12 cellular contexts compared by ENCODE assay signal in the genomic region with DNA sequence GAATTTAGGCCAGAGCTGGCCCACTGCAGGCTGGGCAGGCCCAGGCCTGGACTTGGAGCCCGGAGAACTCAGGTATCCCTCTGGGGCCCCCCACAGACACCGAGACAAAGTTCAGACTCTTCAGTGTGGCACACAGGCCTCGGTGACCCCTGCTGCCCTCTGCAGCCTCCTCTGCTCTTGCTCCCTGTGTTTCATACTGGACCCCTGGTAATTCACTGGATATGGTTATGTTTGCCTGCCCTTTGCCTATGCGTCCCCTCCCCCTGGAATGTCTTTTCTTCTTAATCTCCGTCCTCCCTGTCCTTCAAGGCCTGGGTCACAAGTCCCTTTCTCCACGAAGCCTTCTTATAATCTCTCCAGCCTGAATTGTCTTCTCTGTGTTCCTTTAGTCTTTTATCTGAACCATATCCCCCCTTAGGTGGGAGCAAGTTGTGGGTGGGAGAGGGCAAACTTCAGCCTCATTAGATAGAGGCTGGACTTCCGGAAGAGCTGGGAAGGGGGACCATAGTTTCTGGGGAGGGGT. TPM values are rescaled to one million over a fixed set of nuclear protein-coding genes. Genes with fewer than 3 reads are reported as not detected.
DNase-seq lines count a peak whose midpoint lies in the region; ATAC-seq and TF ChIP-seq lines count a peak whose summit lies in the region.
"Had no signal": no experiment of that assay in that cellular context is flagged by ENCODE, and none has a peak within 500 bp of the region (broad histone marks: within the 10 kb centered on the region; RNA-seq: fewer than 3 reads in every experiment).

No MANE protein-coding gene starts in this region.

- TF ChIP-seq EP300 in esophagus muscularis mucosa (IDR thresholded peaks at IDR 0.05) = no peak

- no peak for TF ChIP-seq POLR2A in esophagus muscularis mucosa (IDR thresholded peaks at IDR 0.05; ENCODE audit: low read depth)
- no peak for TF ChIP-seq POLR2A in thyroid gland (IDR thresholded peaks at IDR 0.05)

- POLR2A ChIA-PET in activated B cell treated with CpG ODN at 0.5 μM for 24 hours (lab: Charles Lee) = interaction anchor here (1.6 kb wide), 1 partner anchor 30 kb away, joined by 5 read pairs; a partner anchor contains a TSS

- H3K4me3 ChIP-seq in esophagus muscularis mucosa (peak overlapping the region in 2 of 4 donors; percentile 70 to 71), thyroid gland (replicated peaks in 1 of 3) (no peak overlapping the region), MG63 (no peak overlapping the region)

- H3K27me3 ChIP-seq in esophagus muscularis mucosa (no peaks in the 10 kb centered on the region), thyroid gland (no peaks in the 10 kb centered on the region), MG63 (no peaks in the 10 kb centered on the region)

- H3K4me3 Mint-ChIP-seq in activated B cell treated with CpG ODN at 0.5 μM for 24 hours (no peak overlapping the region), nephron progenitor cell (peak overlapping the region; percentile 70)

- no peak for TF ChIP-seq CTCF in activated B cell treated with CpG ODN at 0.5 μM for 24 hours (IDR thresholded peaks at IDR 0.05)
- TF ChIP-seq CTCF in esophagus muscularis mucosa (IDR thresholded peaks at IDR 0.05) = no peak
- no peak for TF ChIP-seq CTCF in nephron progenitor cell (IDR thresholded peaks at IDR 0.05)
- no peak for TF ChIP-seq CTCF in thyroid gland (IDR thresholded peaks at IDR 0.05)

- H3K4me1 ChIP-seq in esophagus muscularis mucosa (peaks cover 79 to 96% (median 93%) of the 10 kb centered on the region in 4 donors), thyroid gland (peaks cover 33 to 71% of the 10 kb centered on the region in 2 donors)

- peak overlapping the region; percentile 93 to 99 (median 95) for H3K27ac ChIP-seq in esophagus muscularis mucosa (replicated peaks in 1 of 4)
- H3K27ac ChIP-seq in thyroid gland = peak overlapping the region; percentile 85 to 98 (median 94)

- CTCF ChIA-PET in activated B cell treated with CpG ODN at 0.5 μM for 24 hours (lab: Charles Lee) = no interaction called here

- H3K27me3 Mint-ChIP-seq in activated B cell treated with CpG ODN at 0.5 μM for 24 hours (peaks cover 5% of the 10 kb centered on the region), nephron progenitor cell (ENCODE audit: low read depth, poor library complexity) (peaks cover 17% of the 10 kb centered on the region)

- no peaks in the 10 kb centered on the region for H3K9me3 ChIP-seq in esophagus muscularis mucosa
- no peaks in the 10 kb centered on the region for H3K9me3 ChIP-seq in thyroid gland
- H3K9me3 ChIP-seq in MG63 = no peaks in the 10 kb centered on the region

- H3K36me3 Mint-ChIP-seq in activated B cell treated with CpG ODN at 0.5 μM for 24 hours (ENCODE audit: low read depth) = peaks cover 4% of the 10 kb centered on the region
- no peaks in the 10 kb centered on the region for H3K36me3 Mint-ChIP-seq in nephron progenitor cell (ENCODE audit: low read depth)

- H3K27ac Mint-ChIP-seq in activated B cell treated with CpG ODN at 0.5 μM for 24 hours (peak overlapping the region; percentile 69), nephron progenitor cell (peak overlapping the region; percentile 92)

- H3K9me3 Mint-ChIP-seq in activated B cell treated with CpG ODN at 0.5 μM for 24 hours (no peaks in the 10 kb centered on the region), nephron progenitor cell (no peaks in the 10 kb centered on the region)

- peaks cover 13 to 19% (median 17%) of the 10 kb centered on the region in 4 donors for H3K36me3 ChIP-seq in esophagus muscularis mucosa
- H3K36me3 ChIP-seq in thyroid gland = peaks cover 2 to 12% of the 10 kb centered on the region in 2 donors
- no peaks in the 10 kb centered on the region for H3K36me3 ChIP-seq in MG63

- H3K4me1 Mint-ChIP-seq in activated B cell treated with CpG ODN at 0.5 μM for 24 hours = peaks cover 27% of the 10 kb centered on the region
- H3K4me1 Mint-ChIP-seq in nephron progenitor cell = peaks cover 56% of the 10 kb centered on the region

- ATAC-seq in activated B cell treated with CpG ODN at 0.5 μM for 24 hours (ENCODE audit: low read depth) = no peak
- ATAC-seq in GM19395 (IDR thresholded peaks at IDR 0.05; ENCODE audit: unreplicated experiment) = no peak

- WGBS in esophagus muscularis mucosa = 63% methylated on average over 7 of the region's 7 CpGs
- 82 to 84% methylated on average over 7 of the region's 7 CpGs for WGBS in thyroid gland, 2 donors

- DNase-seq in activated B cell treated with CpG ODN at 0.5 μM for 24 hours (no peak), esophagus muscularis mucosa (ENCODE audit: extremely low spot score) (no peak), nephron progenitor cell (no peak), thyroid gland (no peak), HT-29 (ENCODE audit: low spot score) (no peak), MG63 (no peak)
- DNase-seq in activated CD4-positive, alpha-beta T cell treated with anti-CD3 and anti-CD28 coated beads, Interleukin-2, amount 50 U/mL, for 4 hours = no peak
- DNase-seq: activated CD8-positive, alpha-beta memory T cell treated with anti-CD3 and anti-CD28 coated beads for 24 hours; NCI-H2081 treated with DMSO at 0.1 percent for 48 hours; stimulated activated naive CD4-positive, alpha-beta T cell; T-helper 1 cell had no signal

- intact Hi-C loops in activated B cell treated with CpG ODN at 0.5 μM for 24 hours (cut with micrococcal nuclease) = loop anchor here (5.0 kb wide), 1 partner anchor 86 kb away; no protein-coding TSS in a partner anchor
- intact Hi-C loops in esophagus muscularis mucosa (cut with DNase I) = no loop called here
- intact Hi-C loops in thyroid gland (cut with DNase I) = no loop called here

RNA-seq across cellular contexts. Expression of a gene that starts 30.1 kb away (rescaled TPM):
- total RNA-seq in activated B cell treated with CpG ODN at 0.5 μM for 24 hours (21.9 and 26.5 TPM in 2 replicates), esophagus muscularis mucosa (1,000 to 10,000 TPM; 2,509 to 3,811 (median 3,170) TPM), thyroid gland (1,000 to 10,000 TPM; 1,151 to 1,624 (median 1,443) TPM)
- total RNA-seq in HT-29 (2014; rRNA removed; shearing (Covaris generic)) = 270 and 283 TPM in 2 replicates
- 59.8 and 75.0 TPM in 2 replicates for total RNA-seq in MG63 (2014; rRNA removed; shearing (Covaris generic); ENCODE audit: low replicate concordance)
